2 cellular contexts compared by ENCODE assay signal in the genomic region with DNA sequence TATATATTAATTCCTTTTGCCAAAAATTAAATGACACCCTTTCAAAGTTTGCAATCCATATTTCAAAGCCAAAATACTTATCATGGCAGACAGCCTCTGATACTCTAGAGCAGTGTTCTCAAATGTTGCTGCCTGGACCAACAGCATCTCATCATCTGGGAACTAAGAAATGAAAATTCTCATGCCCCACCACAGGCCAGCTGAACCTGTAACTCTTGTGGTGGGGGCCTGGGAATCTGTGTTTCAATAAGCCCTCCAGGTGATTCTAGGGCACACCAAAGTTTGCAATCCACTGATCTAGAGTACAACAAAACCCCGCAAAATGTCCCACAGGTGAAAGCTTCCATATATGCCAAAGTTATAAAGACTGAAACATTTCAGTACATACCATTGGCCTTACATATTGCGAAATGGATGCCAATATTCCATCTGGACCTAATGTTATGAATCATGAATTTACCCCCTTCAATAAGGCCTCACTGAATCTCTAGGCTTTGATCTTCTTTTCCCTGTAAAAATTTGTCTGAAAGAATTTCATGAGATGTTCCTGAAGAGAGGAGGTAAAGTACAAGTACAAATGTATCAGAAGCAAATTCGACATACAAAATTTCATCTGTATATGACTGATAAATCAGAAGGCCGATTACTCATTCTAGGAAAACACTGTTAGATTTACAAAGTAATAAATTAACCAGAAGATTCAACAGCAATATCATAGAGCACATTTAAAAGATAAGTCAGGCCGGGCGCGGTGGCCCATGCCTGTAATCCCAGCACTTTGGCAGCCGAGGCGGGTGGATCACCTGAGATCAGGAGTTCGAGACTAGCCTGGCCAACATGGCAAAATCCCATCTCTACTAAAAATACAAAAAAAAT.
TF ChIP-seq lines count a peak whose summit lies in the region.

No MANE protein-coding gene starts in this region.

TF ChIP-seq in HCT116, 20 proteins besides CTCF, POLR2A, EP300 and RAD21:
- TF ChIP-seq EZH2 (IDR thresholded peaks at IDR 0.05) (no peak), SIN3A (IDR thresholded peaks at IDR 0.05; ENCODE audit: low read depth) (no peak), CEBPB (IDR thresholded peaks at IDR 0.05; ENCODE audit: low read depth) (peak; percentile 31; the same call in 1 of the 2 replicates)

TF ChIP-seq in GM12878, 131 proteins besides CTCF, POLR2A, EP300 and RAD21:
- TF ChIP-seq SPI1 (IDR thresholded peaks at IDR 0.05; ENCODE audit: borderline replicate concordance, insufficient read depth, low read depth, low read length), result no peak
- TF ChIP-seq, protein P1, sequence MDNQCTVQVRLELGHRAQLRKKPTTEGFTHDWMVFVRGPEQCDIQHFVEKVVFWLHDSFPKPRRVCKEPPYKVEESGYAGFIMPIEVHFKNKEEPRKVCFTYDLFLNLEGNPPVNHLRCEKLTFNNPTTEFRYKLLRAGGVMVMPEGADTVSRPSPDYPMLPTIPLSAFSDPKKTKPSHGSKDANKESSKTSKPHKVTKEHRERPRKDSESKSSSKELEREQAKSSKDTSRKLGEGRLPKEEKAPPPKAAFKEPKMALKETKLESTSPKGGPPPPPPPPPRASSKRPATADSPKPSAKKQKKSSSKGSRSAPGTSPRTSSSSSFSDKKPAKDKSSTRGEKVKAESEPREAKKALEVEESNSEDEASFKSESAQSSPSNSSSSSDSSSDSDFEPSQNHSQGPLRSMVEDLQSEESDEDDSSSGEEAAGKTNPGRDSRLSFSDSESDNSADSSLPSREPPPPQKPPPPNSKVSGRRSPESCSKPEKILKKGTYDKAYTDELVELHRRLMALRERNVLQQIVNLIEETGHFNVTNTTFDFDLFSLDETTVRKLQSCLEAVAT (IDR thresholded peaks at IDR 0.05), result 0 out of 2 replicates have a peak, but pooled peaks have one; percentile 31
- TF ChIP-seq ESRRA (IDR thresholded peaks at IDR 0.05; ENCODE audit: low read length), result no peak
- 0 out of 2 replicates have a peak, but pooled peaks have one; percentile 16 for TF ChIP-seq JUNB (IDR thresholded peaks at IDR 0.05)
- TF ChIP-seq RUNX3 (IDR thresholded peaks at IDR 0.05; ENCODE audit: low read length), result peak; percentile 60
- TF ChIP-seq, protein P2, sequence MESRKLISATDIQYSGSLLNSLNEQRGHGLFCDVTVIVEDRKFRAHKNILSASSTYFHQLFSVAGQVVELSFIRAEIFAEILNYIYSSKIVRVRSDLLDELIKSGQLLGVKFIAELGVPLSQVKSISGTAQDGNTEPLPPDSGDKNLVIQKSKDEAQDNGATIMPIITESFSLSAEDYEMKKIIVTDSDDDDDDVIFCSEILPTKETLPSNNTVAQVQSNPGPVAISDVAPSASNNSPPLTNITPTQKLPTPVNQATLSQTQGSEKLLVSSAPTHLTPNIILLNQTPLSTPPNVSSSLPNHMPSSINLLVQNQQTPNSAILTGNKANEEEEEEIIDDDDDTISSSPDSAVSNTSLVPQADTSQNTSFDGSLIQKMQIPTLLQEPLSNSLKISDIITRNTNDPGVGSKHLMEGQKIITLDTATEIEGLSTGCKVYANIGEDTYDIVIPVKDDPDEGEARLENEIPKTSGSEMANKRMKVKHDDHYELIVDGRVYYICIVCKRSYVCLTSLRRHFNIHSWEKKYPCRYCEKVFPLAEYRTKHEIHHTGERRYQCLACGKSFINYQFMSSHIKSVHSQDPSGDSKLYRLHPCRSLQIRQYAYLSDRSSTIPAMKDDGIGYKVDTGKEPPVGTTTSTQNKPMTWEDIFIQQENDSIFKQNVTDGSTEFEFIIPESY (IDR thresholded peaks at IDR 0.05), result peak; percentile 82
- no peak for TF ChIP-seq PAX5 (IDR thresholded peaks at IDR 0.05; ENCODE audit: borderline replicate concordance, low read depth, low read length)
- no peak for TF ChIP-seq MEF2B (IDR thresholded peaks at IDR 0.05; ENCODE audit: partially characterized antibody, poor library complexity, severe bottlenecking)
- TF ChIP-seq, protein P3, sequence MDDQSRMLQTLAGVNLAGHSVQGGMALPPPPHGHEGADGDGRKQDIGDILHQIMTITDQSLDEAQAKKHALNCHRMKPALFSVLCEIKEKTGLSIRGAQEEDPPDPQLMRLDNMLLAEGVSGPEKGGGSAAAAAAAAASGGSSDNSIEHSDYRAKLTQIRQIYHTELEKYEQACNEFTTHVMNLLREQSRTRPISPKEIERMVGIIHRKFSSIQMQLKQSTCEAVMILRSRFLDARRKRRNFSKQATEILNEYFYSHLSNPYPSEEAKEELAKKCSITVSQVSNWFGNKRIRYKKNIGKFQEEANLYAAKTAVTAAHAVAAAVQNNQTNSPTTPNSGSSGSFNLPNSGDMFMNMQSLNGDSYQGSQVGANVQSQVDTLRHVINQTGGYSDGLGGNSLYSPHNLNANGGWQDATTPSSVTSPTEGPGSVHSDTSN (IDR thresholded peaks at IDR 0.05; ENCODE audit: insufficient replicate concordance, low read depth, low read length), result no peak
- no peak for TF ChIP-seq TCF3 (IDR thresholded peaks at IDR 0.05; ENCODE audit: borderline replicate concordance, insufficient read depth, low read depth, low read length)
- 0 out of 2 replicates have a peak, but pooled peaks have one; percentile 30 for TF ChIP-seq TCF12 (IDR thresholded peaks at IDR 0.05; ENCODE audit: low read depth, low read length)
- peak in 1 of 2 experiments; percentile 43; a peak in 1 of 4 replicates for TF ChIP-seq CEBPB (IDR thresholded peaks at IDR 0.05; ENCODE audit: borderline replicate concordance in 1 of 2, low read depth in 2 of 2, low read length in 2 of 2)
- no peak for TF ChIP-seq NR2F1 (conservative IDR thresholded peaks at IDR 0.05)
TF ChIP-seq in GM12878: peak in this region for 6.
